8 cellular contexts compared by ENCODE assay signal in genomic region chr6:27375613-27376079, GRCh38. TPM values are rescaled to one million over a fixed set of nuclear protein-coding genes. Genes with fewer than 3 reads are reported as not detected.
A peak's percentile ranks its signal among the peaks of the same experiment; 100 is the strongest.
DNase-seq lines count a peak whose midpoint lies in the region; ATAC-seq lines count a peak whose summit lies in the region.

No MANE protein-coding gene starts in this region.

- no peaks in the 10 kb centered on the region for H3K36me3 ChIP-seq in H7 (replicated peaks; ENCODE audit: control insufficient read depth, insufficient read depth, low read length)

- ATAC-seq in GM19035 (IDR thresholded peaks at IDR 0.05; ENCODE audit: unreplicated experiment) = no peak
- no peak for ATAC-seq in GM21576 (IDR thresholded peaks at IDR 0.05; ENCODE audit: unreplicated experiment)

- DNase-seq in H7 (no peak), RPMI7951 (ENCODE audit: low read depth) (peak; percentile 42), fibroblast of peridontal ligament (ENCODE audit: extremely low read depth) (peak; percentile 14), skeletal muscle cell (ENCODE audit: low read depth) (no peak), HuH-7 (ENCODE audit: low spot score) (no peak)
- no peak for DNase-seq in stimulated activated CD4-positive, alpha-beta T cell treated with anti-CD3 and anti-CD28 coated beads, Interleukin-2, amount 100 ng/mL, for 24 hours

- no peaks in the 10 kb centered on the region; the same call in 1 of the 2 replicates for H3K27me3 ChIP-seq in H7 (ENCODE audit: control insufficient read depth, insufficient read depth, low read length)

- H3K4me3 ChIP-seq in H7 (ENCODE audit: insufficient read depth, low read depth, low read length) (peak overlapping the region; percentile 2; the same call in 1 of the 2 replicates), skeletal muscle cell (ENCODE audit: low read depth, low read length) (peak overlapping the region; percentile 59)

RNA-seq across cellular contexts. Expression of gene ZNF391, which starts 12.9 kb away (rescaled TPM):
- 3.1 and 5.1 TPM in 2 replicates for total RNA-seq in H7 (2014; rRNA removed; shearing (Covaris generic))
- total RNA-seq in RPMI7951 (2014; rRNA removed; shearing (Covaris generic)) = 2.5 and 3.7 TPM in 2 replicates

Comparison
In these comparisons a context has a peak if more than half of its experiments do, and no peak if none do; other contexts are left out.
1. DNase-seq: peak in RPMI7951 (single experiment) and fibroblast of peridontal ligament (single experiment); none in H7 (single experiment), skeletal muscle cell (single experiment), stimulated activated CD4-positive, alpha-beta T cell treated with anti-CD3 and anti-CD28 coated beads, Interleukin-2, amount 100 ng/mL, for 24 hours (0 of 2) and HuH-7 (single experiment).